Comparison of ENCODE assay signal across 8 cellular contexts in genomic region chr2:30217644-30218361, GRCh38. TPM values are rescaled to one million over a fixed set of nuclear protein-coding genes. Genes with fewer than 3 reads are reported as not detected.
DNase-seq lines count a peak whose midpoint lies in the region; ATAC-seq, FAIRE-seq and TF ChIP-seq lines count a peak whose summit lies in the region.

No MANE protein-coding gene starts in this region.

- no peak for TF ChIP-seq POLR2A in K562 (conservative IDR thresholded peaks at IDR 0.05)

- peaks cover 5% of the 10 kb centered on the region; the same call in 1 of the 2 replicates for H3K4me1 Mint-ChIP-seq in HFFc6 (ENCODE audit: low read depth)

- no peak for TF ChIP-seq RAD21 in K562 (CRISPR knock-in tag; conservative IDR thresholded peaks at IDR 0.05 in 1 of 2, IDR thresholded peaks at IDR 0.05 in 1 of 2)

- DNase-seq in DMS53 treated with DMSO at 0.1 percent for 48 hours (lab: John Stamatoyannopoulos, UW; ENCODE audit: unreplicated experiment) (peak; percentile 91), NCI-H146 (lab: John Stamatoyannopoulos, UW) (peak; percentile 98), K562 (ENCODE audit: extremely low read depth in 1 of 4, low spot score in 3 of 4) (no peak), HFFc6 (no peak)

- H3K36me3 ChIP-seq in K562 (ENCODE audit: control insufficient read depth, insufficient read depth, low read length) (no peaks in the 10 kb centered on the region), mucosa of rectum (ENCODE audit: control insufficient read depth in 2 of 2, insufficient read depth in 2 of 2, low read length in 2 of 2) (no peaks in the 10 kb centered on the region)

- intact Hi-C loops in K562 (cut with micrococcal nuclease), result no loop called here

- H3K27me3 Mint-ChIP-seq in HFFc6 (ENCODE audit: insufficient read depth), result peaks cover 8% of the 10 kb centered on the region

- H3K79me2 ChIP-seq in K562 (ENCODE audit: control insufficient read depth, insufficient read depth, low read length), result no peaks in the 10 kb centered on the region

- H3K4me1 ChIP-seq in K562 (replicated peaks in 1 of 2; ENCODE audit: control insufficient read depth in 2 of 2, insufficient read depth in 2 of 2, low read length in 2 of 2), result peaks cover 3 to 11% of the 10 kb centered on the region in 2 experiments; a peak in 1 of 5 replicates
- H3K4me1 ChIP-seq in mucosa of rectum (ENCODE audit: control insufficient read depth in 2 of 2, insufficient read depth in 2 of 2, low read length in 2 of 2), result peaks cover 10 to 11% of the 10 kb centered on the region in 2 donors

- CTCF ChIA-PET in K562 (lab: Yijun Ruan, JAX; ENCODE audit: low intra/inter-chr PET ratio), result no interaction called here

- POLR2A ChIA-PET in K562 (lab: Yijun Ruan, JAX), result interaction anchor here (0.5 kb wide), 1 partner anchor 35 kb away, joined by 3 read pairs; no protein-coding TSS in a partner anchor

- H3K27ac Mint-ChIP-seq in HFFc6, result no peak overlapping the region

- no peak overlapping the region for H3K27ac ChIP-seq in K562 (ENCODE audit: extremely low read depth, low read depth, low read length)
- H3K27ac ChIP-seq in mucosa of rectum (ENCODE audit: low read depth in 2 of 2, low read length in 2 of 2), result peak overlapping the region; percentile 72 to 73

- no peaks in the 10 kb centered on the region for H3K9me3 ChIP-seq in K562 (replicated peaks; ENCODE audit: control insufficient read depth, insufficient read depth, low read depth, low read length)
- H3K9me3 ChIP-seq in mucosa of rectum (ENCODE audit: control insufficient read depth in 2 of 2, low read length in 2 of 2), result no peaks in the 10 kb centered on the region

- 16% methylated on average over 11 of the region's 11 CpGs for WGBS in K562 (ENCODE audit: insufficient coverage, low coverage, missing lambda C conversion rate)

- no TSS peak for BruUV-seq in K562 (replicated peaks; lab: Mats Ljungman, UMichigan)

- ATAC-seq in K562 (peak; percentile 45), GM21390 (IDR thresholded peaks at IDR 0.05; ENCODE audit: unreplicated experiment) (no peak), HG02973 (IDR thresholded peaks at IDR 0.05; ENCODE audit: unreplicated experiment) (no peak), HG02588 (IDR thresholded peaks at IDR 0.05; ENCODE audit: unreplicated experiment) (no peak)

- H3K4me3 ChIP-seq in K562 (no peak overlapping the region), mucosa of rectum (ENCODE audit: low read length in 2 of 2) (peak overlapping the region in 1 of 2 donors; percentile 20)

- no peak overlapping the region; the same call in 1 of the 2 replicates for H2AFZ ChIP-seq in K562 (ENCODE audit: low read depth, low read length)

- no peak for TF ChIP-seq CTCF in K562 (IDR thresholded peaks at IDR 0.05 in 2 of 3, conservative IDR thresholded peaks at IDR 0.05 in 1 of 3; ENCODE audit: insufficient read depth in 2 of 3, low read depth in 1 of 3, low read length in 3 of 3)
- TF ChIP-seq CTCF in HFFc6 (IDR thresholded peaks at IDR 0.05), result no peak

- FAIRE-seq in K562 (lab: Jason Lieb, UNC), result no peak

- H4K20me1 ChIP-seq in K562 (replicated peaks; ENCODE audit: control insufficient read depth, insufficient read depth, low read length), result no peaks in the 10 kb centered on the region

- no peak for TF ChIP-seq EP300 in K562 (IDR thresholded peaks at IDR 0.05; ENCODE audit: low read length)

- in situ Hi-C loops in K562 (cut with MboI), result no loop called here

- no peaks in the 10 kb centered on the region for H3K36me3 Mint-ChIP-seq in HFFc6 (ENCODE audit: low read depth)

- H3K4me2 ChIP-seq in K562 (ENCODE audit: insufficient read depth, low read length), result no peak overlapping the region

- H3K9me3 Mint-ChIP-seq in HFFc6, result no peaks in the 10 kb centered on the region

- no peaks in the 10 kb centered on the region for H3K9me1 ChIP-seq in K562 (ENCODE audit: control insufficient read depth, insufficient read depth, low read length)

- no peak overlapping the region for H3K4me3 Mint-ChIP-seq in HFFc6

- H3K27me3 ChIP-seq in K562 (ENCODE audit: control insufficient read depth in 2 of 2, insufficient read depth in 2 of 2, low read length in 2 of 2), result peaks cover 0 to 14% of the 10 kb centered on the region in 2 experiments; a peak in 2 of 5 replicates
- peaks cover 2 to 5% of the 10 kb centered on the region in 2 donors for H3K27me3 ChIP-seq in mucosa of rectum (ENCODE audit: control insufficient read depth in 2 of 2, insufficient read depth in 2 of 2, low read length in 2 of 2)

- H3K9ac ChIP-seq in K562 (ENCODE audit: insufficient read depth in 1 of 2, low read depth in 2 of 2, low read length in 2 of 2), result no peak overlapping the region
- H3K9ac ChIP-seq in mucosa of rectum (ENCODE audit: low read depth in 1 of 2, low read length in 2 of 2), result peak overlapping the region; percentile 50 to 53

TF ChIP-seq in K562, 482 proteins besides CTCF, POLR2A, EP300 and RAD21:
- TF ChIP-seq ATF7 (IDR thresholded peaks at IDR 0.05) (peak; percentile 61; the same call in 1 of the 2 replicates), JUND (IDR thresholded peaks at IDR 0.05; ENCODE audit: borderline replicate concordance, low read depth, low read length) (no peak), JUND (tag; IDR thresholded peaks at IDR 0.05; ENCODE audit: borderline replicate concordance, low read depth, low read length) (peak; percentile 54; the same call in 1 of the 3 replicates), GTF2E2 (tag; IDR thresholded peaks at IDR 0.05) (no peak), ATF3 (IDR thresholded peaks at IDR 0.05) (peak; percentile 56), ATF3 (CRISPR knock-in tag; conservative IDR thresholded peaks at IDR 0.05) (no peak)

RNA-seq across cellular contexts. Expression of gene LBH, which starts 13.5 kb away (rescaled TPM):
- 4.1 and 9.5 TPM in 2 replicates for total RNA-seq in K562 (2011; cell fraction: chromatin; rRNA removed; ENCODE audit: low replicate concordance)
- total RNA-seq in K562 (2011; cell fraction: nucleolus; rRNA removed), result 14.5 and 15.2 TPM in 2 replicates
- 8.9 and 11.3 TPM in 2 replicates for total RNA-seq in K562 (2011; cell fraction: nucleoplasm; rRNA removed)
- 7.4 and 23.5 TPM in 2 replicates for total RNA-seq in K562 (2014; rRNA removed)
- 5.7 and 6.0 TPM in 2 replicates for total RNA-seq in K562 (2014; rRNA removed; fragmentation: Illumina TruSeq; extraction: Trizol)
- total RNA-seq in K562 (2015; rRNA removed; fragmentation: Illumina TruSeq; extraction: Trizol), result 4.6 and 7.3 TPM in 2 replicates
- 9.5 and 12.1 TPM in 2 replicates for total RNA-seq in K562 (2021)
- 8.2 and 9.5 TPM in 2 replicates for polyA plus RNA-seq in K562 (2011; rRNA removed)
- 13.7 and 24.2 TPM in 2 replicates for polyA plus RNA-seq in K562 (2011; cell fraction: cytosol; rRNA removed)
- 4.1 and 4.6 TPM in 2 replicates for polyA plus RNA-seq in K562 (2011; cell fraction: nucleus; rRNA removed)
- polyA plus RNA-seq in K562 (2012), result 6.0 and 6.2 TPM in 2 replicates
- polyA plus RNA-seq in K562 (2014; fragmentation: Illumina TruSeq; extraction: Trizol), result 8.1 TPM in 2 replicates
- 1 to 10 TPM; 3.1 to 5.9 TPM for polyA plus RNA-seq in K562 (2014; fragmentation: Nextera tagmentation; extraction: Ambion mirVana)
- polyA plus RNA-seq in K562 (2014; rRNA removed), result 9.4 and 13.4 TPM in 2 replicates
- 10.9 and 13.0 TPM in 2 replicates for polyA minus RNA-seq in K562 (2011; rRNA and poly(A)+ RNA removed)
- polyA minus RNA-seq in K562 (2011; cell fraction: cytosol; rRNA and poly(A)+ RNA removed), result 5.6 and 12.1 TPM in 2 replicates
- polyA minus RNA-seq in K562 (2011; cell fraction: nucleus; rRNA and poly(A)+ RNA removed), result 7.7 and 15.4 TPM in 2 replicates
- 10 to 100 TPM; 24.4 to 99.2 (median 92.8) TPM for total RNA-seq in HFFc6 (2021; fragmentation: NEBNext Ultra II Directional; extraction: Animal tissue kit (Norgen Biotek cat#: 25700))

Comparison
In these comparisons a context has a peak if more than half of its experiments do, and no peak if none do; other contexts are left out.
1. DNase-seq: peak in DMS53 treated with DMSO at 0.1 percent for 48 hours (single experiment) and NCI-H146 (single experiment); none in K562 (0 of 4) and HFFc6 (single experiment).
2. H3K9ac ChIP-seq: peak in mucosa of rectum (2 of 2); none in K562 (0 of 2).